Comparison of ENCODE assay signal across 9 cellular contexts in the genomic region with DNA sequence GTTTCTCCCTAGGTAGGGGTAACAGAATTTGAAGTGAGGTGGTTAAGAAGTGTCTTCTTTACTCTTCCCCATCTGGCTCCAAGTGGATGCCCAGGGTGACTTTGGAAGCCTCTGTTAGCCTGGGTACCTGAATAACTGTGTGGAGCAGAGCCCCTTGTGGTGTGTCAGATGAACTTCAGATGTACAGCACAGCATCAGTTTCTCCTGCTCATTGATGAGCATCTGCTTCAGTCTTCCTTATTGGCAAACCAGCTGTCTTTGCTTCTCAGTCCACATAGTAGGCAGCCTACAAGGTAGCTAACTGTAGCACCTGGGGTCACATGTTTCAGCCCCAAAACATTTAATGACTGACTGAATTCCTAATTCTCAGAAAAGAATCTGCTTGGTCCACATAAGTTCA. TPM values are rescaled to one million over a fixed set of nuclear protein-coding genes. Genes with fewer than 3 reads are reported as not detected.
DNase-seq lines count a peak whose midpoint lies in the region; ATAC-seq and TF ChIP-seq lines count a peak whose summit lies in the region.
"Had no signal": no experiment of that assay in that cellular context is flagged by ENCODE, and none has a peak within 500 bp of the region (broad histone marks: within the 10 kb centered on the region; RNA-seq: fewer than 3 reads in every experiment).

No MANE protein-coding gene starts in this region.

- TF ChIP-seq RAD21 in liver (IDR thresholded peaks at IDR 0.05), result peak; percentile 84 to 91

- H3K36me3 ChIP-seq in liver (ENCODE audit: control insufficient read depth in 4 of 4, insufficient read depth in 3 of 4, low read depth in 1 of 4, low read length in 3 of 4), result no peaks in the 10 kb centered on the region

- no peak overlapping the region for H3K9ac ChIP-seq in liver (ENCODE audit: low read depth in 1 of 2, low read length in 2 of 2)

- H3K9me3 ChIP-seq in liver (ENCODE audit: control insufficient read depth in 4 of 4, low read length in 3 of 4), result no peaks in the 10 kb centered on the region

- no peak overlapping the region for H3K4me3 ChIP-seq in HL-60 (replicated peaks; ENCODE audit: insufficient read depth, low read length)
- H3K4me3 ChIP-seq in WI38 (ENCODE audit: low read depth, low read length), result no peak overlapping the region
- H3K4me3 ChIP-seq in liver (ENCODE audit: low read depth in 1 of 3, low read length in 3 of 3), result no peak overlapping the region
- H3K4me3 ChIP-seq: lung had no signal

- H3K27me3 ChIP-seq in HL-60 (ENCODE audit: insufficient read depth, poor library complexity, severe bottlenecking) (peaks cover 3% of the 10 kb centered on the region), liver (ENCODE audit: control insufficient read depth in 4 of 4, insufficient read depth in 4 of 4, low read length in 3 of 4) (no peaks in the 10 kb centered on the region)

- TF ChIP-seq CTCF in HL-60 (IDR thresholded peaks at IDR 0.05; ENCODE audit: insufficient read depth, low read length), result peak; percentile 69
- peak; percentile 32 for TF ChIP-seq CTCF in WI38 (IDR thresholded peaks at IDR 0.05; ENCODE audit: low read depth, low read length)
- peak; percentile 55 for TF ChIP-seq CTCF in liver (IDR thresholded peaks at IDR 0.05; ENCODE audit: low read depth, low read length, missing input control)

- peak; percentile 57 for ATAC-seq in GM18870 (IDR thresholded peaks at IDR 0.05; ENCODE audit: unreplicated experiment)

- H3K27ac ChIP-seq in HL-60 (replicated peaks), result no peak overlapping the region
- H3K27ac ChIP-seq in liver (ENCODE audit: low read depth in 1 of 2, low read length in 2 of 2), result no peak overlapping the region

- H3K4me1 ChIP-seq in liver (ENCODE audit: control insufficient read depth in 4 of 4, insufficient read depth in 4 of 4, low read length in 3 of 4), result peaks cover 0 to 2% (median 0%) of the 10 kb centered on the region in 4 donors

- DNase-seq in COR-L47 (lab: John Stamatoyannopoulos, UW) (peak; percentile 43), HL-60 (ENCODE audit: low read depth in 1 of 2, low spot score in 1 of 2) (peak; percentile 12 to 19), DMS153 treated with DMSO at 0.1 percent for 48 hours (lab: John Stamatoyannopoulos, UW; ENCODE audit: unreplicated experiment) (no peak), amniotic stem cell (lab: John Stamatoyannopoulos, UW) (no peak), nucleus accumbens (lab: John Stamatoyannopoulos, UW) (no peak)

TF ChIP-seq in liver, 16 proteins besides CTCF, POLR2A, EP300 and RAD21:
- TF ChIP-seq HNF4A (conservative IDR thresholded peaks at IDR 0.05) (no peak), FOXA2 (IDR thresholded peaks at IDR 0.05) (no peak), JUND (IDR thresholded peaks at IDR 0.05) (no peak)
- TF ChIP-seq, protein P1, sequence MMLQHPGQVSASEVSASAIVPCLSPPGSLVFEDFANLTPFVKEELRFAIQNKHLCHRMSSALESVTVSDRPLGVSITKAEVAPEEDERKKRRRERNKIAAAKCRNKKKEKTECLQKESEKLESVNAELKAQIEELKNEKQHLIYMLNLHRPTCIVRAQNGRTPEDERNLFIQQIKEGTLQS (IDR thresholded peaks at IDR 0.05), result no peak
- TF ChIP-seq, protein P2, sequence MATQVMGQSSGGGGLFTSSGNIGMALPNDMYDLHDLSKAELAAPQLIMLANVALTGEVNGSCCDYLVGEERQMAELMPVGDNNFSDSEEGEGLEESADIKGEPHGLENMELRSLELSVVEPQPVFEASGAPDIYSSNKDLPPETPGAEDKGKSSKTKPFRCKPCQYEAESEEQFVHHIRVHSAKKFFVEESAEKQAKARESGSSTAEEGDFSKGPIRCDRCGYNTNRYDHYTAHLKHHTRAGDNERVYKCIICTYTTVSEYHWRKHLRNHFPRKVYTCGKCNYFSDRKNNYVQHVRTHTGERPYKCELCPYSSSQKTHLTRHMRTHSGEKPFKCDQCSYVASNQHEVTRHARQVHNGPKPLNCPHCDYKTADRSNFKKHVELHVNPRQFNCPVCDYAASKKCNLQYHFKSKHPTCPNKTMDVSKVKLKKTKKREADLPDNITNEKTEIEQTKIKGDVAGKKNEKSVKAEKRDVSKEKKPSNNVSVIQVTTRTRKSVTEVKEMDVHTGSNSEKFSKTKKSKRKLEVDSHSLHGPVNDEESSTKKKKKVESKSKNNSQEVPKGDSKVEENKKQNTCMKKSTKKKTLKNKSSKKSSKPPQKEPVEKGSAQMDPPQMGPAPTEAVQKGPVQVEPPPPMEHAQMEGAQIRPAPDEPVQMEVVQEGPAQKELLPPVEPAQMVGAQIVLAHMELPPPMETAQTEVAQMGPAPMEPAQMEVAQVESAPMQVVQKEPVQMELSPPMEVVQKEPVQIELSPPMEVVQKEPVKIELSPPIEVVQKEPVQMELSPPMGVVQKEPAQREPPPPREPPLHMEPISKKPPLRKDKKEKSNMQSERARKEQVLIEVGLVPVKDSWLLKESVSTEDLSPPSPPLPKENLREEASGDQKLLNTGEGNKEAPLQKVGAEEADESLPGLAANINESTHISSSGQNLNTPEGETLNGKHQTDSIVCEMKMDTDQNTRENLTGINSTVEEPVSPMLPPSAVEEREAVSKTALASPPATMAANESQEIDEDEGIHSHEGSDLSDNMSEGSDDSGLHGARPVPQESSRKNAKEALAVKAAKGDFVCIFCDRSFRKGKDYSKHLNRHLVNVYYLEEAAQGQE (IDR thresholded peaks at IDR 0.05), result no peak
TF ChIP-seq in liver: peak in this region for 0.

RNA-seq across cellular contexts. Expression of a gene that starts 56.2 kb away (rescaled TPM):
- total RNA-seq in liver, result 10 to 100 TPM in 1 of 2 donors, 1 to 10 TPM in 1; 3.9 to 22.0 TPM
- polyA plus RNA-seq in liver, result 1 to 10 TPM; 5.0 to 6.3 TPM

Comparison
In these comparisons a context has a peak if more than half of its experiments do, and no peak if none do; other contexts are left out.
1. DNase-seq: peak in COR-L47 (single experiment) and HL-60 (2 of 2); none in DMS153 treated with DMSO at 0.1 percent for 48 hours (single experiment), amniotic stem cell (single experiment) and nucleus accumbens (0 of 56).
2. Peak in every context shown above with its lines, with median percentiles within 50 percentile points of each other: CTCF ChIP-seq.